Comparison of ENCODE assay signal across 8 cellular contexts in genomic region chr1:121349332-121349967, GRCh38.
DNase-seq lines count a peak whose midpoint lies in the region; ATAC-seq, FAIRE-seq and TF ChIP-seq lines count a peak whose summit lies in the region.
"Not testable (repeated sequence)": the region's sequence is repeated elsewhere in the genome, so short reads cannot be mapped to it uniquely, and the experiment has no call there.

No MANE protein-coding gene starts in this region.

- not testable (repeated sequence) for H3K9me3 Mint-ChIP-seq in activated B cell treated with CpG ODN at 0.5 μM for 24 hours; activated CD8-positive, alpha-beta T cell treated with anti-CD3 and anti-CD28 coated beads, Interleukin-2, amount 10 ng/mL, durations not matched to agents 7 days and 5 days (ENCODE audit: insufficient read depth); activated T-helper 17 cell treated with anti-CD3 and anti-CD28 coated beads, Interleukin-2, amount 50 U/mL, for 72 hours; activated naive CD8-positive, alpha-beta T cell treated with anti-CD3 and anti-CD28 coated beads, Interleukin-2, amount 50 U/mL, for 24 hours; stimulated activated effector memory CD8-positive, alpha-beta T cell treated with anti-CD3 and anti-CD28 coated beads, Interleukin-12 subunit alpha, Interleukin-12 subunit beta, amount 100 ng/mL, for 72 hours

- TF ChIP-seq CTCF in activated B cell treated with CpG ODN at 0.5 μM for 24 hours (IDR thresholded peaks at IDR 0.05); HepG2 (CRISPR knock-in tag; IDR thresholded peaks at IDR 0.05): not testable (repeated sequence)

- not testable (repeated sequence) for H3K9ac ChIP-seq in HepG2 (ENCODE audit: insufficient read depth, low read depth, low read length)

- not testable (repeated sequence) for H3K4me1 Mint-ChIP-seq in activated B cell treated with CpG ODN at 0.5 μM for 24 hours; activated CD8-positive, alpha-beta T cell treated with anti-CD3 and anti-CD28 coated beads, Interleukin-2, amount 10 ng/mL, durations not matched to agents 7 days and 5 days (ENCODE audit: low read depth); activated T-helper 17 cell treated with anti-CD3 and anti-CD28 coated beads, Interleukin-2, amount 50 U/mL, for 72 hours; activated naive CD8-positive, alpha-beta T cell treated with anti-CD3 and anti-CD28 coated beads, Interleukin-2, amount 50 U/mL, for 24 hours; stimulated activated effector memory CD8-positive, alpha-beta T cell treated with anti-CD3 and anti-CD28 coated beads, Interleukin-12 subunit alpha, Interleukin-12 subunit beta, amount 100 ng/mL, for 72 hours

- not testable (repeated sequence) for FAIRE-seq in HepG2 (lab: Jason Lieb, UNC)

- CTCF ChIA-PET in activated B cell treated with CpG ODN at 0.5 μM for 24 hours (lab: Charles Lee); activated CD8-positive, alpha-beta T cell treated with anti-CD3 and anti-CD28 coated beads, Interleukin-2, amount 10 ng/mL, durations not matched to agents 7 days and 5 days (lab: Charles Lee); HepG2 (lab: Yijun Ruan, JAX; ENCODE audit: low intra/inter-chr PET ratio, low total read pairs): not testable (repeated sequence)

- H3K27ac ChIP-seq in HepG2 (ENCODE audit: extremely low read length, insufficient read depth, low read length), result not testable (repeated sequence)

- not testable (repeated sequence) for H3K36me3 Mint-ChIP-seq in activated B cell treated with CpG ODN at 0.5 μM for 24 hours (ENCODE audit: low read depth); activated CD8-positive, alpha-beta T cell treated with anti-CD3 and anti-CD28 coated beads, Interleukin-2, amount 10 ng/mL, durations not matched to agents 7 days and 5 days (ENCODE audit: low read depth); activated T-helper 17 cell treated with anti-CD3 and anti-CD28 coated beads, Interleukin-2, amount 50 U/mL, for 72 hours (ENCODE audit: low read depth); activated naive CD8-positive, alpha-beta T cell treated with anti-CD3 and anti-CD28 coated beads, Interleukin-2, amount 50 U/mL, for 24 hours (ENCODE audit: low read depth); stimulated activated effector memory CD8-positive, alpha-beta T cell treated with anti-CD3 and anti-CD28 coated beads, Interleukin-12 subunit alpha, Interleukin-12 subunit beta, amount 100 ng/mL, for 72 hours

- not testable (repeated sequence) for H3K4me1 ChIP-seq in HepG2 (ENCODE audit: insufficient read depth, low read length)

- ATAC-seq in HG02610 (IDR thresholded peaks at IDR 0.05; ENCODE audit: unreplicated experiment) (peak; percentile 51), activated B cell treated with CpG ODN at 0.5 μM for 24 hours (ENCODE audit: low read depth) (peak; percentile 28)
- ATAC-seq in activated CD8-positive, alpha-beta T cell treated with anti-CD3 and anti-CD28 coated beads, Interleukin-2, amount 10 ng/mL, durations not matched to agents 7 days and 5 days, result peak; percentile 78
- ATAC-seq in activated T-helper 17 cell treated with anti-CD3 and anti-CD28 coated beads, Interleukin-2, amount 50 U/mL, for 72 hours (replicated peaks), result peak; percentile 93
- peak; percentile 84 for ATAC-seq in activated naive CD8-positive, alpha-beta T cell treated with anti-CD3 and anti-CD28 coated beads, Interleukin-2, amount 50 U/mL, for 24 hours
- not testable (repeated sequence) for ATAC-seq in HepG2
- peak; percentile 72 for ATAC-seq in stimulated activated effector memory CD8-positive, alpha-beta T cell treated with anti-CD3 and anti-CD28 coated beads, Interleukin-12 subunit alpha, Interleukin-12 subunit beta, amount 100 ng/mL, for 72 hours
- peak; percentile 82 for ATAC-seq in stimulated activated naive CD8-positive, alpha-beta T cell treated with anti-CD3 and anti-CD28 coated beads, Interleukin-15, Interleukin-2, amounts not matched to agents 100 U/mL and 50 U/mL, for 24 hours

- intact Hi-C loops in activated B cell treated with CpG ODN at 0.5 μM for 24 hours (cut with micrococcal nuclease); HepG2 (cut with micrococcal nuclease; ENCODE audit: unreplicated experiment): not testable (repeated sequence)

- not testable (repeated sequence) for TF ChIP-seq EP300 in HepG2 (IDR thresholded peaks at IDR 0.05; ENCODE audit: low read depth in 2 of 2, low read length in 2 of 2); HepG2 (CRISPR knock-in tag; IDR thresholded peaks at IDR 0.05; ENCODE audit: borderline replicate concordance)

- H3K79me2 ChIP-seq in HepG2 (ENCODE audit: insufficient read depth, low read length), result not testable (repeated sequence)

- not testable (repeated sequence) for TF ChIP-seq RAD21 in HepG2 (CRISPR knock-in tag; IDR thresholded peaks at IDR 0.05)

- not testable (repeated sequence) for TF ChIP-seq POLR2A in HepG2 (IDR thresholded peaks at IDR 0.05; ENCODE audit: insufficient read depth in 1 of 2, low read depth in 2 of 2, low read length in 2 of 2)

- H2AFZ ChIP-seq in HepG2 (ENCODE audit: low read length), result not testable (repeated sequence)

- H3K27me3 Mint-ChIP-seq in activated B cell treated with CpG ODN at 0.5 μM for 24 hours; activated CD8-positive, alpha-beta T cell treated with anti-CD3 and anti-CD28 coated beads, Interleukin-2, amount 10 ng/mL, durations not matched to agents 7 days and 5 days (ENCODE audit: low read depth); activated T-helper 17 cell treated with anti-CD3 and anti-CD28 coated beads, Interleukin-2, amount 50 U/mL, for 72 hours; activated naive CD8-positive, alpha-beta T cell treated with anti-CD3 and anti-CD28 coated beads, Interleukin-2, amount 50 U/mL, for 24 hours: not testable (repeated sequence)

- H3K4me3 Mint-ChIP-seq in activated B cell treated with CpG ODN at 0.5 μM for 24 hours; activated CD8-positive, alpha-beta T cell treated with anti-CD3 and anti-CD28 coated beads, Interleukin-2, amount 10 ng/mL, durations not matched to agents 7 days and 5 days; activated T-helper 17 cell treated with anti-CD3 and anti-CD28 coated beads, Interleukin-2, amount 50 U/mL, for 72 hours; activated naive CD8-positive, alpha-beta T cell treated with anti-CD3 and anti-CD28 coated beads, Interleukin-2, amount 50 U/mL, for 24 hours; stimulated activated effector memory CD8-positive, alpha-beta T cell treated with anti-CD3 and anti-CD28 coated beads, Interleukin-12 subunit alpha, Interleukin-12 subunit beta, amount 100 ng/mL, for 72 hours: not testable (repeated sequence)

- not testable (repeated sequence) for H4K20me1 ChIP-seq in HepG2 (ENCODE audit: insufficient read depth, low read length)

- not testable (repeated sequence) for H3K4me3 ChIP-seq in HepG2 (replicated peaks in 1 of 3; ENCODE audit: insufficient read depth in 1 of 3, low read depth in 2 of 3, low read length in 3 of 3)

- DNase-seq in activated B cell treated with CpG ODN at 0.5 μM for 24 hours; activated CD8-positive, alpha-beta T cell treated with anti-CD3 and anti-CD28 coated beads, Interleukin-2, amount 10 ng/mL, durations not matched to agents 7 days and 5 days; activated naive CD8-positive, alpha-beta T cell treated with anti-CD3 and anti-CD28 coated beads, Interleukin-2, amount 50 U/mL, for 24 hours; HepG2 (ENCODE audit: low spot score); stimulated activated effector memory CD8-positive, alpha-beta T cell treated with anti-CD3 and anti-CD28 coated beads, Interleukin-12 subunit alpha, Interleukin-12 subunit beta, amount 100 ng/mL, for 72 hours (ENCODE audit: low spot score in 2 of 2); stimulated activated naive CD8-positive, alpha-beta T cell treated with anti-CD3 and anti-CD28 coated beads, Interleukin-15, Interleukin-2, amounts not matched to agents 100 U/mL and 50 U/mL, for 24 hours: not testable (repeated sequence)

- not testable (repeated sequence) for H3K36me3 ChIP-seq in HepG2 (replicated peaks in 1 of 2; ENCODE audit: control insufficient read depth in 1 of 2, insufficient read depth in 2 of 2, low read length in 2 of 2)

- in situ Hi-C loops in HepG2 (cut with HindIII; ENCODE audit: extremely low pct_ligation_motif_present, low pct_unique_long_range_greater_than_20kb), result not testable (repeated sequence)

- POLR2A ChIA-PET in activated B cell treated with CpG ODN at 0.5 μM for 24 hours (lab: Charles Lee); activated CD8-positive, alpha-beta T cell treated with anti-CD3 and anti-CD28 coated beads, Interleukin-2, amount 10 ng/mL, durations not matched to agents 7 days and 5 days (lab: Charles Lee); HepG2 (lab: Yijun Ruan, JAX): not testable (repeated sequence)

- BruUV-seq in HepG2 (replicated peaks; lab: Mats Ljungman, UMichigan), result TSS peak; percentile 43

- H3K27ac Mint-ChIP-seq in activated B cell treated with CpG ODN at 0.5 μM for 24 hours; activated CD8-positive, alpha-beta T cell treated with anti-CD3 and anti-CD28 coated beads, Interleukin-2, amount 10 ng/mL, durations not matched to agents 7 days and 5 days; activated T-helper 17 cell treated with anti-CD3 and anti-CD28 coated beads, Interleukin-2, amount 50 U/mL, for 72 hours; activated naive CD8-positive, alpha-beta T cell treated with anti-CD3 and anti-CD28 coated beads, Interleukin-2, amount 50 U/mL, for 24 hours; stimulated activated effector memory CD8-positive, alpha-beta T cell treated with anti-CD3 and anti-CD28 coated beads, Interleukin-12 subunit alpha, Interleukin-12 subunit beta, amount 100 ng/mL, for 72 hours: not testable (repeated sequence)

- H3K27me3 ChIP-seq in HepG2 (ENCODE audit: control insufficient read depth in 1 of 2, insufficient read depth in 2 of 2, low read length in 2 of 2), result not testable (repeated sequence)

- H3K9me3 ChIP-seq in HepG2 (ENCODE audit: low read length), result not testable (repeated sequence)

- no CpG with 5 or more reads among the region's 4 CpGs for WGBS in HepG2 (ENCODE audit: low lambda C conversion rate)

- not testable (repeated sequence) for H3K4me2 ChIP-seq in HepG2 (ENCODE audit: low read depth, low read length)
